Comparison of ENCODE assay signal across 8 cellular contexts in genomic region chr1:1373493-1374067, GRCh38. TPM values are rescaled to one million over a fixed set of nuclear protein-coding genes. Genes with fewer than 3 reads are reported as not detected.
DNase-seq lines count a peak whose midpoint lies in the region; ATAC-seq, FAIRE-seq and TF ChIP-seq lines count a peak whose summit lies in the region.

No MANE protein-coding gene starts in this region.

- peak overlapping the region in 7 of 8 donors; percentile 41 to 95 (median 68) for H3K27ac Mint-ChIP-seq in CD8-positive, alpha-beta memory T cell

- TF ChIP-seq POLR2A in ovary (IDR thresholded peaks at IDR 0.05) = no peak

- WGBS in esophagus, 2 donors = 81 to 82% methylated on average over 26 of the region's 26 CpGs
- WGBS in ovary, 3 donors = 81 to 83% (median 81%) methylated on average over 26 of the region's 26 CpGs

- POLR2A ChIA-PET in CD8-positive, alpha-beta memory T cell (lab: Charles Lee) = interaction anchor here (0.9 to 2.9 kb wide), 2 partner anchors 20 to 33 kb away, joined by 3 to 16 read pairs; partner anchors contain the start of gene MRPL20
- POLR2A ChIA-PET in Panc1 (lab: Charles Lee) = interaction anchor here (0.5 kb wide), 1 partner anchor 15 kb away, joined by 8 read pairs; no protein-coding TSS in a partner anchor

- H3K36me3 Mint-ChIP-seq in CD8-positive, alpha-beta memory T cell = peaks cover 0 to 15% (median 0%) of the 10 kb centered on the region in 3 donors

- BruUV-seq in Panc1 (replicated peaks; lab: Mats Ljungman, UMichigan) = no TSS peak

- ATAC-seq in Panc1 (no peak), GM18907 (IDR thresholded peaks at IDR 0.05; ENCODE audit: unreplicated experiment) (no peak), GM18861 (IDR thresholded peaks at IDR 0.05; ENCODE audit: unreplicated experiment) (no peak)

- no peak for DNase-seq in CD8-positive, alpha-beta memory T cell
- DNase-seq in Panc1 (ENCODE audit: low read depth, low spot score) (no peak), ovary (peak in 3 of 5 donors; percentile 53 to 64 (median 56)), urothelium cell line (ENCODE audit: low spot score) (no peak)
- no peak for DNase-seq in activated effector memory CD4-positive, alpha-beta T cell treated with anti-CD3 and anti-CD28 coated beads, Interleukin-2, amount 50 U/mL, for 16 hours

- peak overlapping the region; percentile 62 to 88 (median 73) for H3K4me3 Mint-ChIP-seq in CD8-positive, alpha-beta memory T cell

- no peaks in the 10 kb centered on the region for H3K9me3 ChIP-seq in CD8-positive, alpha-beta memory T cell (ENCODE audit: low read length)
- H3K9me3 ChIP-seq in Panc1 (ENCODE audit: control insufficient read depth, insufficient read depth, low read depth, low read length) (no peaks in the 10 kb centered on the region), esophagus (ENCODE audit: control insufficient read depth in 2 of 2, insufficient read depth in 1 of 2, low read depth in 1 of 2, low read length in 1 of 2) (no peaks in the 10 kb centered on the region), ovary (no peaks in the 10 kb centered on the region)

- no peaks in the 10 kb centered on the region for H3K9me3 Mint-ChIP-seq in CD8-positive, alpha-beta memory T cell

- no peaks in the 10 kb centered on the region for H3K36me3 ChIP-seq in CD8-positive, alpha-beta memory T cell (ENCODE audit: insufficient read depth, low read length)
- peaks cover 16% of the 10 kb centered on the region; the same call in 1 of the 2 replicates for H3K36me3 ChIP-seq in Panc1 (ENCODE audit: control insufficient read depth, insufficient read depth, low read length)
- peaks cover 0 to 3% of the 10 kb centered on the region in 2 donors for H3K36me3 ChIP-seq in esophagus (ENCODE audit: control insufficient read depth in 2 of 2, insufficient read depth in 2 of 2, low read length in 1 of 2)
- H3K36me3 ChIP-seq in ovary = no peaks in the 10 kb centered on the region

- H3K27me3 Mint-ChIP-seq in CD8-positive, alpha-beta memory T cell = no peaks in the 10 kb centered on the region

- H3K4me1 Mint-ChIP-seq in CD8-positive, alpha-beta memory T cell = peaks cover 15 to 47% (median 20%) of the 10 kb centered on the region in 3 donors

- H3K27ac ChIP-seq in CD8-positive, alpha-beta memory T cell (ENCODE audit: low read depth, low read length) = no peak overlapping the region
- peak overlapping the region; percentile 90 for H3K27ac ChIP-seq in Panc1 (ENCODE audit: low read length)
- no peak overlapping the region for H3K27ac ChIP-seq in esophagus (ENCODE audit: low read depth in 2 of 2, low read length in 1 of 2)
- no peak overlapping the region for H3K27ac ChIP-seq in ovary

- TF ChIP-seq CTCF in Panc1 (IDR thresholded peaks at IDR 0.05) (no peak), ovary (IDR thresholded peaks at IDR 0.05) (no peak)

- no peaks in the 10 kb centered on the region for H3K27me3 ChIP-seq in CD8-positive, alpha-beta memory T cell (ENCODE audit: insufficient read depth, low read length, poor library complexity, severe bottlenecking)
- H3K27me3 ChIP-seq in Panc1 (ENCODE audit: control insufficient read depth, insufficient read depth, low read length) = no peaks in the 10 kb centered on the region
- H3K27me3 ChIP-seq in esophagus (ENCODE audit: control insufficient read depth in 1 of 2, insufficient read depth in 2 of 2, low read length in 2 of 2) = no peaks in the 10 kb centered on the region
- H3K27me3 ChIP-seq in ovary = no peaks in the 10 kb centered on the region

- CTCF ChIA-PET in CD8-positive, alpha-beta memory T cell (lab: Charles Lee) = interaction anchor here (1.1 to 6.5 kb wide), 4 partner anchors 25 to 252 kb away, joined by 3 to 57 read pairs (median 4); partner anchors contain the start of gene MRPL20
- CTCF ChIA-PET in Panc1 (lab: Charles Lee) = no interaction called here

- H3K4me3 ChIP-seq in CD8-positive, alpha-beta memory T cell (ENCODE audit: low read length) = no peak overlapping the region
- peak overlapping the region; percentile 72 to 97 for H3K4me3 ChIP-seq in Panc1 (ENCODE audit: low read depth in 2 of 2, low read length in 2 of 2)
- peak overlapping the region; percentile 75 to 97 for H3K4me3 ChIP-seq in esophagus (ENCODE audit: low read depth in 1 of 2, low read length in 2 of 2)
- no peak overlapping the region for H3K4me3 ChIP-seq in ovary

- no peak for TF ChIP-seq EP300 in ovary (IDR thresholded peaks at IDR 0.05)

- intact Hi-C loops in Panc1 (cut with micrococcal nuclease; ENCODE audit: unreplicated experiment) (no loop called here), ovary (cut with DNase I) (loop anchor here in 2 of 4 donors (10.0 kb wide), 2 partner anchors 131 to 259 kb away; partner anchors contain the start of gene C1orf159 (in 1 of the 2))

- no peak for FAIRE-seq in urothelium cell line (lab: Jason Lieb, UNC)

- H3K4me1 ChIP-seq in CD8-positive, alpha-beta memory T cell (ENCODE audit: insufficient read depth, low read length) = peaks cover 37% of the 10 kb centered on the region
- H3K4me1 ChIP-seq in Panc1 (ENCODE audit: control insufficient read depth, insufficient read depth, low read length) = peaks cover 32% of the 10 kb centered on the region
- peaks cover 11 to 13% of the 10 kb centered on the region in 2 donors for H3K4me1 ChIP-seq in esophagus (ENCODE audit: control insufficient read depth in 2 of 2, insufficient read depth in 2 of 2, low read length in 1 of 2)
- peaks cover 7% of the 10 kb centered on the region for H3K4me1 ChIP-seq in ovary (ENCODE audit: insufficient read depth)

- in situ Hi-C loops in Panc1 (cut with HindIII; ENCODE audit: low pct_unique_long_range_greater_than_20kb, low sequenced_read_pairs) = no loop called here

RNA-seq across cellular contexts. Expression of gene AURKAIP1, which starts 1.4 kb away (rescaled TPM):
- 100 to 1,000 TPM; 159 to 169 TPM for total RNA-seq in CD8-positive, alpha-beta memory T cell
- polyA plus RNA-seq in CD8-positive, alpha-beta memory T cell = 157 TPM
- 335 TPM for total RNA-seq in Panc1 (2021; ENCODE audit: unreplicated experiment)
- polyA plus RNA-seq in Panc1 (2012; ENCODE audit: insufficient read length) = 354 TPM
- polyA plus RNA-seq in esophagus = 100 to 1,000 TPM; 155 to 158 TPM
- total RNA-seq in ovary = 10 to 100 TPM; 63.7 to 94.0 (median 73.2) TPM
- 10 to 100 TPM in 1 of 2 donors, 1 to 10 TPM in 1; 6.0 to 81.3 TPM for polyA plus RNA-seq in ovary

RNA-seq across cellular contexts. Expression of gene MXRA8, which starts 15.2 kb away (rescaled TPM):
- under 1 TPM; 0.26 to 0.29 TPM for total RNA-seq in CD8-positive, alpha-beta memory T cell
- polyA plus RNA-seq in CD8-positive, alpha-beta memory T cell = 0.61 TPM
- total RNA-seq in Panc1 (2021; ENCODE audit: unreplicated experiment) (96.0 TPM), ovary (100 to 1,000 TPM in 5 of 7 donors, 10 to 100 TPM in 2; 63.8 to 206 (median 131) TPM)
- polyA plus RNA-seq in Panc1 (2012; ENCODE audit: insufficient read length) = 202 TPM
- polyA plus RNA-seq in esophagus (10 to 100 TPM in 1 of 2 donors, 1 to 10 TPM in 1; 7.5 to 14.7 TPM), ovary (100 to 1,000 TPM in 1 of 2 donors, 10 to 100 TPM in 1; 40.3 to 193 TPM)

RNA-seq across cellular contexts. Expression of gene DVL1, which starts 24.4 kb away (rescaled TPM):
- total RNA-seq in CD8-positive, alpha-beta memory T cell = 10 to 100 TPM; 39.7 to 41.1 TPM
- 1.6 TPM for polyA plus RNA-seq in CD8-positive, alpha-beta memory T cell
- total RNA-seq in Panc1 (2021; ENCODE audit: unreplicated experiment) (144 TPM), ovary (10 to 100 TPM; 38.0 to 85.2 (median 64.9) TPM)
- 221 TPM for polyA plus RNA-seq in Panc1 (2012; ENCODE audit: insufficient read length)
- polyA plus RNA-seq in esophagus (100 to 1,000 TPM in 1 of 2 donors, 10 to 100 TPM in 1; 57.5 to 107 TPM), ovary (10 to 100 TPM in 1 of 2 donors, 1 to 10 TPM in 1; 2.1 to 51.2 TPM)

RNA-seq across cellular contexts. Expression of gene CCNL2, which starts 25.6 kb away (rescaled TPM):
- 100 to 1,000 TPM; 119 to 124 TPM for total RNA-seq in CD8-positive, alpha-beta memory T cell
- 29.0 TPM for polyA plus RNA-seq in CD8-positive, alpha-beta memory T cell
- total RNA-seq in Panc1 (2021; ENCODE audit: unreplicated experiment) (297 TPM), ovary (100 to 1,000 TPM; 159 to 245 (median 196) TPM)
- polyA plus RNA-seq in Panc1 (2012; ENCODE audit: insufficient read length) = 235 TPM
- polyA plus RNA-seq in esophagus (100 to 1,000 TPM in 1 of 2 donors, 10 to 100 TPM in 1; 97.9 to 210 TPM), ovary (100 to 1,000 TPM in 1 of 2 donors, 10 to 100 TPM in 1; 71.1 to 217 TPM)

RNA-seq across cellular contexts. Expression of gene MRPL20, which starts 33.5 kb away (rescaled TPM):
- 100 to 1,000 TPM; 206 to 208 TPM for total RNA-seq in CD8-positive, alpha-beta memory T cell
- polyA plus RNA-seq in CD8-positive, alpha-beta memory T cell = 198 TPM
- total RNA-seq in Panc1 (2021; ENCODE audit: unreplicated experiment) (196 TPM), ovary (100 to 1,000 TPM in 1 of 7 donors, 10 to 100 TPM in 6; 79.9 to 130 (median 93.1) TPM)
- 252 TPM for polyA plus RNA-seq in Panc1 (2012; ENCODE audit: insufficient read length)
- polyA plus RNA-seq in esophagus (100 to 1,000 TPM in 1 of 2 donors, 10 to 100 TPM in 1; 59.1 to 148 TPM), ovary (100 to 1,000 TPM; 113 to 120 TPM)

Comparison
In these comparisons a context has a peak if more than half of its experiments do, and no peak if none do; other contexts are left out.
1. DNase-seq: peak in ovary (3 of 5); none in CD8-positive, alpha-beta memory T cell (0 of 5), Panc1 (single experiment), urothelium cell line (single experiment) and activated effector memory CD4-positive, alpha-beta T cell treated with anti-CD3 and anti-CD28 coated beads, Interleukin-2, amount 50 U/mL, for 16 hours (single experiment).
2. H3K4me3 ChIP-seq: peak in Panc1 (2 of 2) and esophagus (2 of 2); none in CD8-positive, alpha-beta memory T cell (single experiment) and ovary (single experiment).
3. RNA of gene MXRA8, which starts 15.2 kb away (total RNA-seq): 63.8 to 206 TPM in ovary and 96.0 TPM in Panc1 (single experiment); 0.26 to 0.29 TPM in CD8-positive, alpha-beta memory T cell; every median in the first group is over 10 times any median in the second.